Comparison of ENCODE assay signal across 8 cellular contexts in the genomic region with DNA sequence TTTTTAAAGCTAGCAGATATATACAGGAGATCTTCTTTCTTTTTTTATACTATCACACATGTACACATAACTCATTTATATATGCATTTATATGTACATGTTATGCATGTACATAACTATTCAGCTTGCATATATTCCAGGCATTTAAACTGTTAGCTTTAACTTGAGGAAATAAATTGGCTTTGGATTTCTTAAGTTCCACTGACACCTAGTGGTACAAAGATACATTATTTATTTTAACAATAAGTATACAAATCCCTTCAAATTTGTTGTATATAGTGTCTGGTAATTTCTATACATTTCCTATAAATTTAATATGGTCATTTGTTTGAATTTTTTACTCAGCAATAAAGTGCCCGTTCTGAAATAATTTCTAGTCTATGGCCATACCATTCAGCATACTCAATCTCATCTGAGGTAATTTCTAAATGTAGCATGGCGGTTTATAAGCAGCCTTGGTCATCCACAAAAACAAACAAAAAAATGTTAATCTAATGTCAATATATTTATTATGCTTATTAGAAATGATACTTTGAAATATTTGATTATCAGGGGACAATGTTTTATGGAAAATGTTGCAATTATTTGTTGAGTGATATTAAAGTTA. TPM values are rescaled to one million over a fixed set of nuclear protein-coding genes. Genes with fewer than 3 reads are reported as not detected.
DNase-seq lines count a peak whose midpoint lies in the region; ATAC-seq, FAIRE-seq and TF ChIP-seq lines count a peak whose summit lies in the region.

No MANE protein-coding gene starts in this region.

- no peak overlapping the region for H3K4me3 ChIP-seq in GM12865 (ENCODE audit: low read depth, low read length)

- ATAC-seq in activated T-cell treated with anti-CD3 and anti-CD28 coated beads, Interleukin-2, amount 50 U/mL, for 4 hours, result no peak
- no peak for ATAC-seq in GM21360 (IDR thresholded peaks at IDR 0.05; ENCODE audit: unreplicated experiment)

- H3K9me3 Mint-ChIP-seq in immature natural killer cell, result no peaks in the 10 kb centered on the region
- no peaks in the 10 kb centered on the region for H3K9me3 Mint-ChIP-seq in activated T-cell treated with anti-CD3 and anti-CD28 coated beads, Interleukin-2, amount 50 U/mL, for 4 hours

- peak; percentile 92 for FAIRE-seq in TTC549 (lab: Jason Lieb, UNC)

- H3K27ac Mint-ChIP-seq in immature natural killer cell, result no peak overlapping the region

- DNase-seq in GM12865 (ENCODE audit: low read depth), result peak; percentile 16
- peak in 2 of 3 donors; percentile 19 to 28 for DNase-seq in immature natural killer cell
- no peak for DNase-seq in globus pallidus (ENCODE audit: low spot score)
- DNase-seq in activated T-cell treated with anti-CD3 and anti-CD28 coated beads, Interleukin-2, amount 50 U/mL, for 4 hours, result no peak
- no peak for DNase-seq in activated CD8-positive, alpha-beta memory T cell treated with anti-CD3 and anti-CD28 coated beads for 24 hours

- peaks cover 7 to 47% (median 24%) of the 10 kb centered on the region in 3 donors for H3K36me3 Mint-ChIP-seq in immature natural killer cell
- peaks cover 20% of the 10 kb centered on the region for H3K36me3 Mint-ChIP-seq in activated T-cell treated with anti-CD3 and anti-CD28 coated beads, Interleukin-2, amount 50 U/mL, for 4 hours (ENCODE audit: insufficient read depth)

- H3K27ac ChIP-seq in 22Rv1, result no peak overlapping the region

- TF ChIP-seq CTCF in 22Rv1 (IDR thresholded peaks at IDR 0.05) (peak; percentile 67), GM12865 (IDR thresholded peaks at IDR 0.05; ENCODE audit: insufficient read depth, low read depth, low read length, missing control alignments) (peak; percentile 13)

- H3K27me3 Mint-ChIP-seq in immature natural killer cell (ENCODE audit: low read depth in 3 of 3), result no peaks in the 10 kb centered on the region
- H3K27me3 Mint-ChIP-seq in activated T-cell treated with anti-CD3 and anti-CD28 coated beads, Interleukin-2, amount 50 U/mL, for 4 hours (ENCODE audit: low read depth), result no peaks in the 10 kb centered on the region

- no peak overlapping the region for H3K4me3 Mint-ChIP-seq in immature natural killer cell
- no peak overlapping the region for H3K4me3 Mint-ChIP-seq in activated T-cell treated with anti-CD3 and anti-CD28 coated beads, Interleukin-2, amount 50 U/mL, for 4 hours

- no peaks in the 10 kb centered on the region for H3K4me1 Mint-ChIP-seq in immature natural killer cell
- H3K4me1 Mint-ChIP-seq in activated T-cell treated with anti-CD3 and anti-CD28 coated beads, Interleukin-2, amount 50 U/mL, for 4 hours (ENCODE audit: low read depth), result peaks cover 1% of the 10 kb centered on the region

RNA-seq across cellular contexts. Expression of a gene that starts 11.6 kb away (rescaled TPM):
- 10 to 100 TPM; 27.4 to 39.3 (median 39.2) TPM for polyA plus RNA-seq in immature natural killer cell
- total RNA-seq in activated T-cell treated with anti-CD3 and anti-CD28 coated beads, Interleukin-2, amount 50 U/mL, for 4 hours, result 10 to 100 TPM; 33.4 to 40.6 (median 36.2) TPM

RNA-seq across cellular contexts. Expression of a gene that starts 11.9 kb away (rescaled TPM):
- 10 to 100 TPM; 15.0 to 40.2 (median 31.2) TPM for polyA plus RNA-seq in immature natural killer cell
- total RNA-seq in activated T-cell treated with anti-CD3 and anti-CD28 coated beads, Interleukin-2, amount 50 U/mL, for 4 hours, result 10 to 100 TPM; 39.2 to 43.8 (median 42.9) TPM

Comparison
In these comparisons a context has a peak if more than half of its experiments do, and no peak if none do; other contexts are left out.
1. DNase-seq: peak in GM12865 (single experiment) and immature natural killer cell (2 of 3); none in globus pallidus (single experiment), activated T-cell treated with anti-CD3 and anti-CD28 coated beads, Interleukin-2, amount 50 U/mL, for 4 hours (single experiment) and activated CD8-positive, alpha-beta memory T cell treated with anti-CD3 and anti-CD28 coated beads for 24 hours (single experiment).